In the genomic region with DNA sequence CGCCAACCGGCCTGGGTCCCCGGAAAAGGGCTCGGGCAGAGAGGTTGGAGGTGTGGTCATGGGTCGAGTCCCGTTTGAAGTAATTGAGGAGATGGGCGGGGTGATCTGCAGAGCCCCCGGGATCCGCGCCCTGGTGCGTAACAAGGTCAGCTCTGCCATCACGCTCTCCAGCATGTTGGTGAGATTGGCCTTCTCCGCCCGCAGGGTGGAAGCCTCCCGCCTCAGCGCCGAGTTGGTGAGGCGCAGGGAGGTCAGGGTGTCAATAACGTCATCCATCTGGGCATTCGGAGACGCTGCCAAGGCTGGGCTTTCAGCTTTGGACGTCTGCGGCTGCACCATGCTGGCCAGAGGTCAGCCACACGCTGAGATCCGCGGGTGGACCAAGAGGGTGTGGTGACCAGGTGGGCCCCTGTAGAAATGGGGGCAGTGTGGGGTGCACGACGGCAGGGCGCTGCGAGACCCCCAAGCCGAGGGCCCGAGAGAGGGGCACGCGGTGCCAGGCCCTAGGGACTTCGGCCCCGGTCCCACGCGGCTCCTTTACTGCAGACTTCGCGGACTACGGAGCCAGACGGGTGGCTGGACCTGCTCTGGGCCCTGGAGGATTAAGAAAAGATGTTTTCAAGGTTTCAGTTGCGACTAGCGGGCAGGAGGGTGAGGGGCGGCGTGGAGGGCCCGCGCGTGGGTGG, we compare ENCODE assay signal across 1 cellular context.
TF ChIP-seq lines count a peak whose summit lies in the region.

No MANE protein-coding gene starts in this region.

TF ChIP-seq in SK-N-SH treated with all-trans-retinoic acid at 6 μM for 48 hours, 23 proteins besides CTCF, POLR2A, EP300 and RAD21 (continued from another document):
- TF ChIP-seq, protein P1, sequence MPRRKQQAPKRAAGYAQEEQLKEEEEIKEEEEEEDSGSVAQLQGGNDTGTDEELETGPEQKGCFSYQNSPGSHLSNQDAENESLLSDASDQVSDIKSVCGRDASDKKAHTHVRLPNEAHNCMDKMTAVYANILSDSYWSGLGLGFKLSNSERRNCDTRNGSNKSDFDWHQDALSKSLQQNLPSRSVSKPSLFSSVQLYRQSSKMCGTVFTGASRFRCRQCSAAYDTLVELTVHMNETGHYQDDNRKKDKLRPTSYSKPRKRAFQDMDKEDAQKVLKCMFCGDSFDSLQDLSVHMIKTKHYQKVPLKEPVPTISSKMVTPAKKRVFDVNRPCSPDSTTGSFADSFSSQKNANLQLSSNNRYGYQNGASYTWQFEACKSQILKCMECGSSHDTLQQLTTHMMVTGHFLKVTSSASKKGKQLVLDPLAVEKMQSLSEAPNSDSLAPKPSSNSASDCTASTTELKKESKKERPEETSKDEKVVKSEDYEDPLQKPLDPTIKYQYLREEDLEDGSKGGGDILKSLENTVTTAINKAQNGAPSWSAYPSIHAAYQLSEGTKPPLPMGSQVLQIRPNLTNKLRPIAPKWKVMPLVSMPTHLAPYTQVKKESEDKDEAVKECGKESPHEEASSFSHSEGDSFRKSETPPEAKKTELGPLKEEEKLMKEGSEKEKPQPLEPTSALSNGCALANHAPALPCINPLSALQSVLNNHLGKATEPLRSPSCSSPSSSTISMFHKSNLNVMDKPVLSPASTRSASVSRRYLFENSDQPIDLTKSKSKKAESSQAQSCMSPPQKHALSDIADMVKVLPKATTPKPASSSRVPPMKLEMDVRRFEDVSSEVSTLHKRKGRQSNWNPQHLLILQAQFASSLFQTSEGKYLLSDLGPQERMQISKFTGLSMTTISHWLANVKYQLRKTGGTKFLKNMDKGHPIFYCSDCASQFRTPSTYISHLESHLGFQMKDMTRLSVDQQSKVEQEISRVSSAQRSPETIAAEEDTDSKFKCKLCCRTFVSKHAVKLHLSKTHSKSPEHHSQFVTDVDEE (CRISPR knock-in tag; IDR thresholded peaks at IDR 0.05) = no peak
- no peak for TF ChIP-seq GLIS3 (CRISPR knock-in tag; IDR thresholded peaks at IDR 0.05)
